1 cellular context compared by ENCODE assay signal in the genomic region with DNA sequence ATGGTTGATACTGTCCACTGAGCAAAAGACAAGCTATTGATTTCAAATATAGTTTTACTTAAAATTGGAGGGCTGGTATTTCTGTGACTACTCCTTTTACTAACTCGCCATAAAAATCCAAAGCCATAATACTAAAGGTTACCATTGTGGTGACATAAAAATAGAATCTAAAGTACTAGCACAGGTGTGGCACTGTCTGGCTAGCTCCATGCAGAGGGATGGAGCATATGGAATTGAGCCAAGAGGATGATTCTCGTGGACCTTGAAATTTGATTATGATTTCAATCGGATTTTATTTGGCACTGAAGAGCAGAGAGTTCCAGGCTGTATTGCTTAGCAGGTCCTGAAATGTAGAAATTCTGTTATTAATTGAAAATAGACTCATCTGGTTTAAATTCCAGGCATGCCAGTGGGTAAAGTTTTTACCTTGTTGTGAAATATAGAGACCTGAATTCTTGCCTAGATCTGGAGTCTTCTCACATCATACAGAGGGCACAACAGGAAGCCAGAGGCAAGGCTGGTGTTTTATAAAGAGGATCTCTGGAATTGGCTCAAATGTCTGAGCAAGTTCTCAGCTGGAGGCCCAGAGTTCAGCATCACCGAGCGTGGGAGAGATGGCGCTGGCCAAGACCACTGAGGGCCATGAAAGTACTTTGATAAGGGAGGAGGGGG.
TF ChIP-seq lines count a peak whose summit lies in the region.

No MANE protein-coding gene starts in this region.

TF ChIP-seq in HCT116, 20 proteins besides CTCF, POLR2A, EP300 and RAD21:
- TF ChIP-seq SRF (IDR thresholded peaks at IDR 0.05; ENCODE audit: low read depth) (no peak), REST (IDR thresholded peaks at IDR 0.05; ENCODE audit: low read depth) (no peak), ELF1 (IDR thresholded peaks at IDR 0.05; ENCODE audit: borderline replicate concordance, low read depth) (no peak), CBX3 (IDR thresholded peaks at IDR 0.05; ENCODE audit: low read depth) (no peak), ZNF274 (IDR thresholded peaks at IDR 0.05; ENCODE audit: low read depth, low read length) (no peak), EGR1 (IDR thresholded peaks at IDR 0.05; ENCODE audit: low read depth) (no peak)
- TF ChIP-seq, protein P1, sequence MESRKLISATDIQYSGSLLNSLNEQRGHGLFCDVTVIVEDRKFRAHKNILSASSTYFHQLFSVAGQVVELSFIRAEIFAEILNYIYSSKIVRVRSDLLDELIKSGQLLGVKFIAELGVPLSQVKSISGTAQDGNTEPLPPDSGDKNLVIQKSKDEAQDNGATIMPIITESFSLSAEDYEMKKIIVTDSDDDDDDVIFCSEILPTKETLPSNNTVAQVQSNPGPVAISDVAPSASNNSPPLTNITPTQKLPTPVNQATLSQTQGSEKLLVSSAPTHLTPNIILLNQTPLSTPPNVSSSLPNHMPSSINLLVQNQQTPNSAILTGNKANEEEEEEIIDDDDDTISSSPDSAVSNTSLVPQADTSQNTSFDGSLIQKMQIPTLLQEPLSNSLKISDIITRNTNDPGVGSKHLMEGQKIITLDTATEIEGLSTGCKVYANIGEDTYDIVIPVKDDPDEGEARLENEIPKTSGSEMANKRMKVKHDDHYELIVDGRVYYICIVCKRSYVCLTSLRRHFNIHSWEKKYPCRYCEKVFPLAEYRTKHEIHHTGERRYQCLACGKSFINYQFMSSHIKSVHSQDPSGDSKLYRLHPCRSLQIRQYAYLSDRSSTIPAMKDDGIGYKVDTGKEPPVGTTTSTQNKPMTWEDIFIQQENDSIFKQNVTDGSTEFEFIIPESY (IDR thresholded peaks at IDR 0.05; ENCODE audit: extremely low read depth, insufficient replicate concordance, low read length) = no peak
